In genomic region chr6:138975815-138976214, GRCh38 we compare ENCODE assay signal across 3 cellular contexts.
A peak's percentile ranks its signal among the peaks of the same experiment; 100 is the strongest.
TF ChIP-seq lines count a peak whose summit lies in the region.

No MANE protein-coding gene starts in this region.

TF ChIP-seq in GM23338, 12 proteins besides CTCF, POLR2A, EP300 and RAD21 (continues in another document):
- TF ChIP-seq, protein P1, sequence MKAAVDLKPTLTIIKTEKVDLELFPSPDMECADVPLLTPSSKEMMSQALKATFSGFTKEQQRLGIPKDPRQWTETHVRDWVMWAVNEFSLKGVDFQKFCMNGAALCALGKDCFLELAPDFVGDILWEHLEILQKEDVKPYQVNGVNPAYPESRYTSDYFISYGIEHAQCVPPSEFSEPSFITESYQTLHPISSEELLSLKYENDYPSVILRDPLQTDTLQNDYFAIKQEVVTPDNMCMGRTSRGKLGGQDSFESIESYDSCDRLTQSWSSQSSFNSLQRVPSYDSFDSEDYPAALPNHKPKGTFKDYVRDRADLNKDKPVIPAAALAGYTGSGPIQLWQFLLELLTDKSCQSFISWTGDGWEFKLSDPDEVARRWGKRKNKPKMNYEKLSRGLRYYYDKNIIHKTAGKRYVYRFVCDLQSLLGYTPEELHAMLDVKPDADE (IDR thresholded peaks at IDR 0.05) = no peak
- TF ChIP-seq EZH2 (IDR thresholded peaks at IDR 0.05; ENCODE audit: low read depth, unreplicated experiment) (no peak), CREB1 (CRISPR knock-in tag; IDR thresholded peaks at IDR 0.05; ENCODE audit: low read depth) (no peak), ZNF114 (CRISPR knock-in tag; IDR thresholded peaks at IDR 0.05) (no peak)
- TF ChIP-seq, protein P2, sequence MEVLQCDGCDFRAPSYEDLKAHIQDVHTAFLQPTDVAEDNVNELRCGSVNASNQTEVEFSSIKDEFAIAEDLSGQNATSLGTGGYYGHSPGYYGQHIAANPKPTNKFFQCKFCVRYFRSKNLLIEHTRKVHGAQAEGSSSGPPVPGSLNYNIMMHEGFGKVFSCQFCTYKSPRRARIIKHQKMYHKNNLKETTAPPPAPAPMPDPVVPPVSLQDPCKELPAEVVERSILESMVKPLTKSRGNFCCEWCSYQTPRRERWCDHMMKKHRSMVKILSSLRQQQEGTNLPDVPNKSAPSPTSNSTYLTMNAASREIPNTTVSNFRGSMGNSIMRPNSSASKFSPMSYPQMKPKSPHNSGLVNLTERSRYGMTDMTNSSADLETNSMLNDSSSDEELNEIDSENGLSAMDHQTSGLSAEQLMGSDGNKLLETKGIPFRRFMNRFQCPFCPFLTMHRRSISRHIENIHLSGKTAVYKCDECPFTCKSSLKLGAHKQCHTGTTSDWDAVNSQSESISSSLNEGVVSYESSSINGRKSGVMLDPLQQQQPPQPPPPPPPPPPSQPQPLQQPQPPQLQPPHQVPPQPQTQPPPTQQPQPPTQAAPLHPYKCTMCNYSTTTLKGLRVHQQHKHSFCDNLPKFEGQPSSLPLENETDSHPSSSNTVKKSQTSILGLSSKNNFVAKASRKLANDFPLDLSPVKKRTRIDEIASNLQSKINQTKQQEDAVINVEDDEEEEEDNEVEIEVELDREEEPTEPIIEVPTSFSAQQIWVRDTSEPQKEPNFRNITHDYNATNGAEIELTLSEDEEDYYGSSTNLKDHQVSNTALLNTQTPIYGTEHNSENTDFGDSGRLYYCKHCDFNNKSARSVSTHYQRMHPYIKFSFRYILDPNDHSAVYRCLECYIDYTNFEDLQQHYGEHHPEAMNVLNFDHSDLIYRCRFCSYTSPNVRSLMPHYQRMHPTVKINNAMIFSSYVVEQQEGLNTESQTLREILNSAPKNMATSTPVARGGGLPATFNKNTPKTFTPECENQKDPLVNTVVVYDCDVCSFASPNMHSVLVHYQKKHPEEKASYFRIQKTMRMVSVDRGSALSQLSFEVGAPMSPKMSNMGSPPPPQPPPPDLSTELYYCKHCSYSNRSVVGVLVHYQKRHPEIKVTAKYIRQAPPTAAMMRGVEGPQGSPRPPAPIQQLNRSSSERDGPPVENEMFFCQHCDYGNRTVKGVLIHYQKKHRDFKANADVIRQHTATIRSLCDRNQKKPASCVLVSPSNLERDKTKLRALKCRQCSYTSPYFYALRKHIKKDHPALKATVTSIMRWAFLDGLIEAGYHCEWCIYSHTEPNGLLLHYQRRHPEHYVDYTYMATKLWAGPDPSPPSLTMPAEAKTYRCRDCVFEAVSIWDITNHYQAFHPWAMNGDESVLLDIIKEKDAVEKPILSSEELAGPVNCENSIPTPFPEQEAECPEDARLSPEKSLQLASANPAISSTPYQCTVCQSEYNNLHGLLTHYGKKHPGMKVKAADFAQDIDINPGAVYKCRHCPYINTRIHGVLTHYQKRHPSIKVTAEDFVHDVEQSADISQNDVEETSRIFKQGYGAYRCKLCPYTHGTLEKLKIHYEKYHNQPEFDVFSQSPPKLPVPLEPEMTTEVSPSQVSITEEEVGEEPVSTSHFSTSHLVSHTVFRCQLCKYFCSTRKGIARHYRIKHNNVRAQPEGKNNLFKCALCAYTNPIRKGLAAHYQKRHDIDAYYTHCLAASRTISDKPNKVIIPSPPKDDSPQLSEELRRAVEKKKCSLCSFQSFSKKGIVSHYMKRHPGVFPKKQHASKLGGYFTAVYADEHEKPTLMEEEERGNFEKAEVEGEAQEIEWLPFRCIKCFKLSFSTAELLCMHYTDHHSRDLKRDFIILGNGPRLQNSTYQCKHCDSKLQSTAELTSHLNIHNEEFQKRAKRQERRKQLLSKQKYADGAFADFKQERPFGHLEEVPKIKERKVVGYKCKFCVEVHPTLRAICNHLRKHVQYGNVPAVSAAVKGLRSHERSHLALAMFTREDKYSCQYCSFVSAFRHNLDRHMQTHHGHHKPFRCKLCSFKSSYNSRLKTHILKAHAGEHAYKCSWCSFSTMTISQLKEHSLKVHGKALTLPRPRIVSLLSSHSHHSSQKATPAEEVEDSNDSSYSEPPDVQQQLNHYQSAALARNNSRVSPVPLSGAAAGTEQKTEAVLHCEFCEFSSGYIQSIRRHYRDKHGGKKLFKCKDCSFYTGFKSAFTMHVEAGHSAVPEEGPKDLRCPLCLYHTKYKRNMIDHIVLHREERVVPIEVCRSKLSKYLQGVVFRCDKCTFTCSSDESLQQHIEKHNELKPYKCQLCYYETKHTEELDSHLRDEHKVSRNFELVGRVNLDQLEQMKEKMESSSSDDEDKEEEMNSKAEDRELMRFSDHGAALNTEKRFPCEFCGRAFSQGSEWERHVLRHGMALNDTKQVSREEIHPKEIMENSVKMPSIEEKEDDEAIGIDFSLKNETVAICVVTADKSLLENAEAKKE (CRISPR knock-in tag; IDR thresholded peaks at IDR 0.05) = no peak

TF ChIP-seq in IMR-90, 13 proteins besides CTCF, POLR2A, EP300 and RAD21:
- TF ChIP-seq MAFK (IDR thresholded peaks at IDR 0.05; ENCODE audit: low read depth, low read length) = 0 out of 2 replicates have a peak, but pooled peaks have one; percentile 14
- no peak for TF ChIP-seq MXI1 (IDR thresholded peaks at IDR 0.05; ENCODE audit: borderline replicate concordance, low read depth, low read length)

TF ChIP-seq in K562, 482 proteins besides CTCF, POLR2A, EP300 and RAD21:
- TF ChIP-seq SETDB1 (IDR thresholded peaks at IDR 0.05; ENCODE audit: low read length) = no peak
- 0 out of 2 replicates have a peak, but pooled peaks have one; percentile 13 for TF ChIP-seq C11orf30 (IDR thresholded peaks at IDR 0.05; ENCODE audit: low read depth)
- no peak for TF ChIP-seq GTF2E2 (tag; IDR thresholded peaks at IDR 0.05)
- 0 out of 2 replicates have a peak, but pooled peaks have one; percentile 10 for TF ChIP-seq MAFG (tag; conservative IDR thresholded peaks at IDR 0.05)
- TF ChIP-seq MAFF (IDR thresholded peaks at IDR 0.05; ENCODE audit: low read length) = no peak
- TF ChIP-seq E2F8 (IDR thresholded peaks at IDR 0.05; ENCODE audit: low read depth, partially characterized antibody) = no peak
- no peak for TF ChIP-seq MLLT1 (IDR thresholded peaks at IDR 0.05)
- peak; percentile 57 for TF ChIP-seq ZNF316 (IDR thresholded peaks at IDR 0.05)
- no peak for TF ChIP-seq RFX1 (IDR thresholded peaks at IDR 0.05)
